Comparison of ENCODE assay signal across 12 cellular contexts in genomic region chr7:47170516-47170915, GRCh38.
DNase-seq lines count a peak whose midpoint lies in the region; ATAC-seq and TF ChIP-seq lines count a peak whose summit lies in the region.
"Had no signal": no experiment of that assay in that cellular context is flagged by ENCODE, and none has a peak within 500 bp of the region (broad histone marks: within the 10 kb centered on the region; RNA-seq: fewer than 3 reads in every experiment).

No MANE protein-coding gene starts in this region.

- no peaks in the 10 kb centered on the region for H3K4me1 Mint-ChIP-seq in type B pancreatic cell (ENCODE audit: unreplicated experiment)
- H3K4me1 Mint-ChIP-seq: CD4-positive, alpha-beta memory T cell; naive thymus-derived CD4-positive, alpha-beta T cell had no signal

- H3K27me3 Mint-ChIP-seq in type B pancreatic cell: no peaks in the 10 kb centered on the region
- H3K27me3 Mint-ChIP-seq: CD4-positive, alpha-beta memory T cell; naive thymus-derived CD4-positive, alpha-beta T cell had no signal

- WGBS in heart right ventricle, 2 donors: 95 to 100% methylated on average over 1 of the region's 1 CpG

- H3K27me3 ChIP-seq in heart right ventricle: no peaks in the 10 kb centered on the region

- no peak overlapping the region for H3K27ac Mint-ChIP-seq in type B pancreatic cell
- H3K27ac Mint-ChIP-seq: CD4-positive, alpha-beta memory T cell; naive thymus-derived CD4-positive, alpha-beta T cell had no signal

- no peaks in the 10 kb centered on the region for H3K36me3 ChIP-seq in heart right ventricle

- TF ChIP-seq CTCF in heart right ventricle (IDR thresholded peaks at IDR 0.05) (peak in 5 of 9 donors; percentile 10 to 27 (median 15)), fibroblast of the aortic adventitia (IDR thresholded peaks at IDR 0.05; ENCODE audit: insufficient read depth, low read length) (peak; percentile 19), type B pancreatic cell (conservative IDR thresholded peaks at IDR 0.05) (peak; percentile 54)

- H3K9me3 Mint-ChIP-seq in type B pancreatic cell: no peaks in the 10 kb centered on the region

- no peaks in the 10 kb centered on the region for H3K9me3 ChIP-seq in heart right ventricle

- in situ Hi-C loops in SK-MEL-5 (cut with HindIII; ENCODE audit: low pct_unique_long_range_greater_than_20kb, low sequenced_read_pairs): no loop called here

- intact Hi-C loops in heart right ventricle (cut with DNase I): loop anchor here in 1 of 10 donors (10.0 kb wide), 1 partner anchor 816 kb away; no protein-coding TSS in a partner anchor
- intact Hi-C loops in left cardiac atrium (cut with DNase I): loop anchor here in 1 of 2 donors (10.0 kb wide), 1 partner anchor 816 kb away; no protein-coding TSS in a partner anchor

- H3K36me3 Mint-ChIP-seq in type B pancreatic cell: no peaks in the 10 kb centered on the region
- H3K36me3 Mint-ChIP-seq: CD4-positive, alpha-beta memory T cell; naive thymus-derived CD4-positive, alpha-beta T cell had no signal

- no peaks in the 10 kb centered on the region for H3K4me1 ChIP-seq in heart right ventricle

- H3K27ac ChIP-seq in heart right ventricle: no peak overlapping the region

- DNase-seq in heart right ventricle (no peak), left cardiac atrium (no peak), SK-MEL-5 (ENCODE audit: low read depth, low spot score) (peak; percentile 46), fibroblast of the aortic adventitia (ENCODE audit: low read depth) (no peak), type B pancreatic cell (ENCODE audit: extremely low spot score, unreplicated experiment) (no peak), retina (no peak), A172 (ENCODE audit: low spot score) (no peak)
- DNase-seq: activated effector memory CD4-positive, alpha-beta T cell treated with Interleukin-2 at 50 U/mL for 16 hours; CD4-positive, alpha-beta memory T cell; naive thymus-derived CD4-positive, alpha-beta T cell; NCI-H2029 treated with DMSO at 0.1 percent for 48 hours had no signal

- no peak overlapping the region for H3K4me3 Mint-ChIP-seq in type B pancreatic cell
- H3K4me3 Mint-ChIP-seq: CD4-positive, alpha-beta memory T cell; naive thymus-derived CD4-positive, alpha-beta T cell had no signal

- ATAC-seq in heart right ventricle (no peak), left cardiac atrium (no peak), HG03135 (IDR thresholded peaks at IDR 0.05; ENCODE audit: unreplicated experiment) (no peak)
- ATAC-seq: naive thymus-derived CD4-positive, alpha-beta T cell had no signal

- no peak overlapping the region for H3K4me3 ChIP-seq in heart right ventricle
- no peak overlapping the region for H3K4me3 ChIP-seq in fibroblast of the aortic adventitia (ENCODE audit: low read depth, low read length)
